ENCODE assay signal across 33 cellular contexts in genomic region chr1:45612941-45613579, GRCh38. TPM values are rescaled to one million over a fixed set of nuclear protein-coding genes. Genes with fewer than 3 reads are reported as not detected.
DNase-seq lines count a peak whose midpoint lies in the region; ATAC-seq, FAIRE-seq and TF ChIP-seq lines count a peak whose summit lies in the region.
"Had no signal": no experiment of that assay in that cellular context is flagged by ENCODE, and none has a peak within 500 bp of the region (broad histone marks: within the 10 kb centered on the region; RNA-seq: fewer than 3 reads in every experiment).

No MANE protein-coding gene starts in this region.

- no peak overlapping the region for H3K4me3 Mint-ChIP-seq in T-helper 2 cell treated with Interferon-gamma antibody and Interleukin-4, amounts not matched to agents 5 μg/mL and 100 μg/mL, for 36 hours
- H3K4me3 Mint-ChIP-seq in GM23338 (no peak overlapping the region), immature natural killer cell (no peak overlapping the region)
- H3K4me3 Mint-ChIP-seq: activated CD8-positive, alpha-beta memory T cell treated with anti-CD3 and anti-CD28 coated beads, Interleukin-2, amount 10 ng/mL, durations not matched to agents 7 days and 5 days; activated naive CD8-positive, alpha-beta T cell treated with anti-CD3 and anti-CD28 coated beads, Interleukin-2, amount 10 ng/mL, durations not matched to agents 7 days and 5 days; activated T-helper 1 cell treated with anti-CD3 and anti-CD28 coated beads, Interleukin-12 subunit alpha, Interleukin-12 subunit beta, Interleukin-2, Interleukin-4 antibody, amounts not matched to agents 30 ng/mL and 10 ng/mL and 1 ng/mL, durations not matched to agents 14 hours and 24 hours and 36 hours; naive thymus-derived CD4-positive, alpha-beta T cell; type B pancreatic cell had no signal

- no peaks in the 10 kb centered on the region for H3K27me3 ChIP-seq in GM23338 (ENCODE audit: insufficient read depth)
- no peaks in the 10 kb centered on the region for H3K27me3 ChIP-seq in K562 (ENCODE audit: control insufficient read depth in 2 of 2, insufficient read depth in 2 of 2, low read length in 2 of 2)
- H3K27me3 ChIP-seq in keratinocyte (ENCODE audit: control insufficient read depth, extremely low read depth, insufficient read depth, low read length), result no peaks in the 10 kb centered on the region
- H3K27me3 ChIP-seq: ascending aorta, gastrocnemius medialis, SJCRH30 had no signal

- H3K9me1 ChIP-seq in K562 (ENCODE audit: control insufficient read depth, insufficient read depth, low read length), result no peaks in the 10 kb centered on the region
- H3K9me1 ChIP-seq in keratinocyte (ENCODE audit: control insufficient read depth, extremely low read depth, insufficient read depth, low read length), result no peaks in the 10 kb centered on the region

- peak overlapping the region; percentile 6 for H3K27ac Mint-ChIP-seq in T-helper 2 cell treated with Interferon-gamma antibody and Interleukin-4, amounts not matched to agents 5 μg/mL and 100 μg/mL, for 36 hours
- H3K27ac Mint-ChIP-seq in GM23338, result peak overlapping the region; percentile 82
- peak overlapping the region in 1 of 6 donors; percentile 14 for H3K27ac Mint-ChIP-seq in immature natural killer cell
- H3K27ac Mint-ChIP-seq: activated naive CD8-positive, alpha-beta T cell treated with anti-CD3 and anti-CD28 coated beads, Interleukin-2, amount 10 ng/mL, durations not matched to agents 7 days and 5 days; activated T-helper 1 cell treated with anti-CD3 and anti-CD28 coated beads, Interleukin-12 subunit alpha, Interleukin-12 subunit beta, Interleukin-2, Interleukin-4 antibody, amounts not matched to agents 30 ng/mL and 10 ng/mL and 1 ng/mL, durations not matched to agents 14 hours and 24 hours and 36 hours; type B pancreatic cell had no signal

- CTCF ChIA-PET in K562 (lab: Yijun Ruan, JAX; ENCODE audit: low intra/inter-chr PET ratio), result no interaction called here

- no peaks in the 10 kb centered on the region for H3K9me2 ChIP-seq in GM23338 (ENCODE audit: insufficient read depth)

- ATAC-seq in GM23338 (no peak), K562 (no peak), GM21526 (IDR thresholded peaks at IDR 0.05; ENCODE audit: low FRiP score, unreplicated experiment) (no peak), HG02885 (IDR thresholded peaks at IDR 0.05; ENCODE audit: poor library complexity, unreplicated experiment) (no peak)
- ATAC-seq: activated CD8-positive, alpha-beta memory T cell treated with anti-CD3 and anti-CD28 coated beads, Interleukin-2, amount 10 ng/mL, durations not matched to agents 7 days and 5 days; naive thymus-derived CD4-positive, alpha-beta T cell; sciatic nerve had no signal

- H3K4me3 ChIP-seq in GM23338, result no peak overlapping the region
- no peak overlapping the region for H3K4me3 ChIP-seq in K562
- H3K4me3 ChIP-seq in keratinocyte (ENCODE audit: control insufficient read depth in 2 of 3, extremely low read depth in 1 of 3, insufficient read depth in 2 of 3, low read depth in 1 of 3, low read length in 3 of 3), result peak overlapping the region in 2 of 3 experiments; percentile 11 to 15
- H3K4me3 ChIP-seq: ascending aorta, gastrocnemius medialis, GM23248, SJCRH30 had no signal

- no TSS peak for BruUV-seq in K562 (replicated peaks; lab: Mats Ljungman, UMichigan)

- WGBS in K562 (ENCODE audit: insufficient coverage, low coverage, missing lambda C conversion rate), result 78% methylated on average over 8 of the region's 8 CpGs

- no peak for DNase-seq in T-helper 2 cell treated with Interferon-gamma antibody and Interleukin-4, amounts not matched to agents 5 μg/mL and 100 μg/mL, for 36 hours (ENCODE audit: low spot score)
- no peak for DNase-seq in T-helper 2 cell
- no peak for DNase-seq in GM23338 (ENCODE audit: low spot score)
- DNase-seq in K562 (ENCODE audit: extremely low read depth in 1 of 4, low spot score in 3 of 4), result no peak
- peak; percentile 68 for DNase-seq in keratinocyte (ENCODE audit: low read depth, low spot score)
- no peak for DNase-seq in immature natural killer cell
- DNase-seq: 8988T; activated CD4-positive, alpha-beta T cell treated with anti-CD3 and anti-CD28 coated beads, Interleukin-2, amount 50 U/mL, for 1 hour; activated CD4-positive, CD25-positive, alpha-beta regulatory T cell; activated CD8-positive, alpha-beta memory T cell treated with anti-CD3 and anti-CD28 coated beads, Interleukin-2, amount 10 ng/mL, durations not matched to agents 7 days and 5 days; activated naive CD8-positive, alpha-beta T cell treated with anti-CD3 and anti-CD28 coated beads, Interleukin-2, amount 10 ng/mL, durations not matched to agents 7 days and 5 days; caudate nucleus; COR-L47; DMS53; gastrocnemius medialis; GM23248; kidney glomerular epithelial cell; MV-4-11; naive thymus-derived CD4-positive, alpha-beta T cell; NCI-H1436; NCI-H82; SJCRH30; stimulated activated CD4-positive, alpha-beta T cell treated with anti-CD3 and anti-CD28 coated beads, Interleukin-12 subunit alpha, Interleukin-12 subunit beta, amount 100 ng/mL, for 4 hours; stimulated activated CD4-positive, alpha-beta T cell treated with anti-CD3 and anti-CD28 coated beads, Interleukin-4, amount 100 ng/mL, for 1 hour had no signal

- TF ChIP-seq EP300 in K562 (IDR thresholded peaks at IDR 0.05; ENCODE audit: low read length), result no peak

- H3F3A ChIP-seq in GM23338 (replicated peaks; ENCODE audit: low read depth), result peaks cover 90% of the 10 kb centered on the region

- peaks cover 61% of the 10 kb centered on the region for H3K36me3 Mint-ChIP-seq in T-helper 2 cell treated with Interferon-gamma antibody and Interleukin-4, amounts not matched to agents 5 μg/mL and 100 μg/mL, for 36 hours (ENCODE audit: low read depth)
- peaks cover 91% of the 10 kb centered on the region for H3K36me3 Mint-ChIP-seq in GM23338 (ENCODE audit: low read depth)
- peaks cover 13 to 26% (median 21%) of the 10 kb centered on the region in 3 donors for H3K36me3 Mint-ChIP-seq in immature natural killer cell

- in situ Hi-C loops in K562 (cut with MboI), result no loop called here

- no peaks in the 10 kb centered on the region for H3K4me1 ChIP-seq in GM23338 (ENCODE audit: insufficient read depth)
- no peaks in the 10 kb centered on the region for H3K4me1 ChIP-seq in K562 (replicated peaks in 1 of 2; ENCODE audit: control insufficient read depth in 2 of 2, insufficient read depth in 2 of 2, low read length in 2 of 2)
- H3K4me1 ChIP-seq in keratinocyte (ENCODE audit: control insufficient read depth, extremely low read depth, insufficient read depth, low read length), result peaks cover 22% of the 10 kb centered on the region
- H3K4me1 ChIP-seq: ascending aorta, gastrocnemius medialis, SJCRH30 had no signal

- H3K9me3 ChIP-seq in K562 (replicated peaks; ENCODE audit: control insufficient read depth, insufficient read depth, low read depth, low read length) (no peaks in the 10 kb centered on the region), keratinocyte (ENCODE audit: control insufficient read depth, low read depth, low read length) (no peaks in the 10 kb centered on the region)
- H3K9me3 ChIP-seq: ascending aorta, gastrocnemius medialis, SJCRH30 had no signal

- POLR2A ChIA-PET in K562 (lab: Yijun Ruan, JAX), result interaction anchor here (0.6 to 1.2 kb wide), 4 partner anchors 11 to 185 kb away, joined by 3 to 4 read pairs (median 4); partner anchors contain the start of genes CCDC17 and NASP

- TF ChIP-seq CTCF in GM23338 (conservative IDR thresholded peaks at IDR 0.05; ENCODE audit: low read depth in 2 of 2) (no peak), K562 (IDR thresholded peaks at IDR 0.05 in 2 of 3, conservative IDR thresholded peaks at IDR 0.05 in 1 of 3; ENCODE audit: insufficient read depth in 2 of 3, low read depth in 1 of 3, low read length in 3 of 3) (no peak), keratinocyte (optimal IDR thresholded peaks at IDR 0.05 in 1 of 3, IDR thresholded peaks at IDR 0.05 in 1 of 3, conservative IDR thresholded peaks at IDR 0.05 in 1 of 3; ENCODE audit: extremely low read depth in 1 of 3, insufficient read depth in 2 of 3, low read length in 3 of 3) (no peak)

- no peak overlapping the region for H3K4me2 ChIP-seq in GM23338
- H3K4me2 ChIP-seq in K562 (ENCODE audit: insufficient read depth, low read length), result no peak overlapping the region
- H3K4me2 ChIP-seq in keratinocyte (ENCODE audit: control insufficient read depth, extremely low read depth, insufficient read depth, low read depth, low read length), result peak overlapping the region; percentile 73

- H3K9ac ChIP-seq in K562 (ENCODE audit: insufficient read depth in 1 of 2, low read depth in 2 of 2, low read length in 2 of 2), result no peak overlapping the region
- peak overlapping the region; percentile 64 for H3K9ac ChIP-seq in keratinocyte (ENCODE audit: control insufficient read depth, extremely low read depth, insufficient read depth, low read length)
- H3K9ac ChIP-seq: GM23248 had no signal

- dilution Hi-C loops in keratinocyte (cut with MboI; ENCODE audit: extremely low pct_ligation_motif_present, low sequenced_read_pairs), result no loop called here

- no peaks in the 10 kb centered on the region for H3K27me3 Mint-ChIP-seq in T-helper 2 cell treated with Interferon-gamma antibody and Interleukin-4, amounts not matched to agents 5 μg/mL and 100 μg/mL, for 36 hours (ENCODE audit: low read depth)
- H3K27me3 Mint-ChIP-seq in GM23338 (ENCODE audit: insufficient read depth, low read depth, poor library complexity) (peaks cover 1% of the 10 kb centered on the region), immature natural killer cell (ENCODE audit: low read depth in 3 of 3) (peaks cover 0 to 12% (median 4%) of the 10 kb centered on the region in 3 donors)
- H3K27me3 Mint-ChIP-seq: activated CD8-positive, alpha-beta memory T cell treated with anti-CD3 and anti-CD28 coated beads, Interleukin-2, amount 10 ng/mL, durations not matched to agents 7 days and 5 days; activated naive CD8-positive, alpha-beta T cell treated with anti-CD3 and anti-CD28 coated beads, Interleukin-2, amount 10 ng/mL, durations not matched to agents 7 days and 5 days; naive thymus-derived CD4-positive, alpha-beta T cell; type B pancreatic cell had no signal

- peaks cover 4% of the 10 kb centered on the region for H3K4me1 Mint-ChIP-seq in T-helper 2 cell treated with Interferon-gamma antibody and Interleukin-4, amounts not matched to agents 5 μg/mL and 100 μg/mL, for 36 hours (ENCODE audit: low read depth)
- H3K4me1 Mint-ChIP-seq in GM23338 (no peaks in the 10 kb centered on the region), immature natural killer cell (peaks cover 1 to 5% of the 10 kb centered on the region in 2 donors)

- TF ChIP-seq RAD21 in K562 (CRISPR knock-in tag; conservative IDR thresholded peaks at IDR 0.05 in 1 of 2, IDR thresholded peaks at IDR 0.05 in 1 of 2), result no peak

- H3K79me2 ChIP-seq in GM23338 (replicated peaks; ENCODE audit: insufficient read depth) (peaks cover 55% of the 10 kb centered on the region), K562 (ENCODE audit: control insufficient read depth, insufficient read depth, low read length) (peaks cover 18% of the 10 kb centered on the region; the same call in 2 of the 3 replicates), keratinocyte (ENCODE audit: control insufficient read depth, insufficient read depth, low read length) (no peaks in the 10 kb centered on the region)

- H3K27ac ChIP-seq in GM23338 (ENCODE audit: low read depth) (peak overlapping the region; percentile 64), K562 (ENCODE audit: extremely low read depth, low read depth, low read length) (no peak overlapping the region), keratinocyte (ENCODE audit: control insufficient read depth, insufficient read depth, low read length) (peak overlapping the region; percentile 85)
- H3K27ac ChIP-seq: ascending aorta, C4-2B, gastrocnemius medialis, GM23248, SJCRH30 had no signal

- intact Hi-C loops in K562 (cut with micrococcal nuclease), result no loop called here

- H4K20me1 ChIP-seq in GM23338 (replicated peaks; ENCODE audit: insufficient read depth) (peaks cover 85% of the 10 kb centered on the region), K562 (replicated peaks; ENCODE audit: control insufficient read depth, insufficient read depth, low read length) (no peaks in the 10 kb centered on the region), keratinocyte (ENCODE audit: control insufficient read depth, extremely low read depth, insufficient read depth, low read length) (no peaks in the 10 kb centered on the region)

- peaks cover 88% of the 10 kb centered on the region for H3K36me3 ChIP-seq in GM23338 (ENCODE audit: insufficient read depth)
- peaks cover 94% of the 10 kb centered on the region for H3K36me3 ChIP-seq in K562 (ENCODE audit: control insufficient read depth, insufficient read depth, low read length)
- peaks cover 4 to 27% of the 10 kb centered on the region in 2 experiments for H3K36me3 ChIP-seq in keratinocyte (ENCODE audit: control insufficient read depth in 2 of 2, extremely low read depth in 1 of 2, insufficient read depth in 2 of 2, low read length in 2 of 2)

- no peaks in the 10 kb centered on the region for H3K9me3 Mint-ChIP-seq in T-helper 2 cell treated with Interferon-gamma antibody and Interleukin-4, amounts not matched to agents 5 μg/mL and 100 μg/mL, for 36 hours
- H3K9me3 Mint-ChIP-seq in GM23338 (no peaks in the 10 kb centered on the region), immature natural killer cell (no peaks in the 10 kb centered on the region)
- H3K9me3 Mint-ChIP-seq: activated naive CD8-positive, alpha-beta T cell treated with anti-CD3 and anti-CD28 coated beads, Interleukin-2, amount 10 ng/mL, durations not matched to agents 7 days and 5 days; activated T-helper 1 cell treated with anti-CD3 and anti-CD28 coated beads, Interleukin-12 subunit alpha, Interleukin-12 subunit beta, Interleukin-2, Interleukin-4 antibody, amounts not matched to agents 30 ng/mL and 10 ng/mL and 1 ng/mL, durations not matched to agents 14 hours and 24 hours and 36 hours; type B pancreatic cell had no signal

- H2AFZ ChIP-seq in GM23338 (no peak overlapping the region), K562 (ENCODE audit: low read depth, low read length) (no peak overlapping the region), keratinocyte (ENCODE audit: control insufficient read depth, low read length) (no peak overlapping the region)
- H2AFZ ChIP-seq: GM23248 had no signal

- no peak for TF ChIP-seq POLR2A in K562 (conservative IDR thresholded peaks at IDR 0.05)

- FAIRE-seq in K562 (lab: Jason Lieb, UNC) (no peak), keratinocyte (lab: Jason Lieb, UNC) (peak; percentile 73)
- FAIRE-seq: G401.6, RCC 7860 had no signal

RNA-seq across cellular contexts. Expression of gene CCDC17, which starts 10.8 kb away (rescaled TPM):
- total RNA-seq in GM23338 (2014; rRNA removed; shearing (Covaris generic)), result 1.0 and 2.2 TPM in 2 replicates
- polyA plus RNA-seq in GM23338 (2016; fragmentation: Nextera tagmentation; extraction: Ambion mirVana) (0.57 and 0.90 TPM in 2 replicates), K562 (2011; rRNA removed) (0.85 and 1.4 TPM in 2 replicates), K562 (2014; fragmentation: Illumina TruSeq; extraction: Trizol) (0.51 and 0.54 TPM in 2 replicates), K562 (2014; fragmentation: Nextera tagmentation; extraction: Ambion mirVana) (under 1 TPM; 0.20 TPM), K562 (2014; rRNA removed) (1.4 and 1.6 TPM in 2 replicates), keratinocyte (0.17 to 0.57 TPM (median 0.37 TPM) in 3 replicates), immature natural killer cell (under 1 TPM in 1 of 3 donors, not detected in 2; 0.47 TPM)
- total RNA-seq in K562 (2011; cell fraction: chromatin; rRNA removed; ENCODE audit: low replicate concordance), result 10.6 and 21.6 TPM in 2 replicates
- 10.8 and 12.8 TPM in 2 replicates for total RNA-seq in K562 (2011; cell fraction: nucleolus; rRNA removed)
- 9.5 and 12.6 TPM in 2 replicates for total RNA-seq in K562 (2011; cell fraction: nucleoplasm; rRNA removed)
- total RNA-seq in K562 (2014; rRNA removed) (0.82 and 2.1 TPM in 2 replicates), K562 (2014; rRNA removed; fragmentation: Illumina TruSeq; extraction: Trizol) (0.62 and 0.73 TPM in 2 replicates), K562 (2015; rRNA removed; fragmentation: Illumina TruSeq; extraction: Trizol) (1.1 and 1.3 TPM in 2 replicates), K562 (2021) (2.0 and 2.4 TPM in 2 replicates)
- polyA plus RNA-seq in K562 (2011; cell fraction: cytosol; rRNA removed), result 0.78 and 0.98 TPM in 2 replicates
- polyA plus RNA-seq in K562 (2011; cell fraction: nucleus; rRNA removed), result 9.2 and 13.3 TPM in 2 replicates
- 0.56 and 1.4 TPM in 2 replicates for polyA plus RNA-seq in K562 (2012)
- polyA minus RNA-seq in K562 (2011; rRNA and poly(A)+ RNA removed), result 1.3 and 1.7 TPM in 2 replicates
- polyA minus RNA-seq in K562 (2011; cell fraction: cytosol; rRNA and poly(A)+ RNA removed), result 0.76 and 0.91 TPM in 2 replicates
- 3.5 and 3.7 TPM in 2 replicates for polyA minus RNA-seq in K562 (2011; cell fraction: nucleus; rRNA and poly(A)+ RNA removed)
- 1.4 TPM for polyA plus RNA-seq in keratinocyte (2011; ENCODE audit: low read depth)
- 0.05 and 0.06 TPM in 2 replicates for polyA plus RNA-seq in keratinocyte (2011; cell fraction: cytosol; rRNA removed)
- polyA plus RNA-seq in keratinocyte (2011; cell fraction: nucleus; rRNA removed), result 2.8 and 4.1 TPM in 2 replicates
- polyA plus RNA-seq in keratinocyte (2012; ENCODE audit: low replicate concordance), result 0.36 and 1.1 TPM in 2 replicates
- 1.3 to 3.7 TPM (median 2.9 TPM) in 3 replicates for polyA minus RNA-seq in keratinocyte
- not detected for polyA minus RNA-seq in keratinocyte (2011; cell fraction: cytosol; rRNA and poly(A)+ RNA removed)
- 3.7 and 6.1 TPM in 2 replicates for polyA minus RNA-seq in keratinocyte (2011; cell fraction: nucleus; rRNA and poly(A)+ RNA removed)
- total RNA-seq: ascending aorta had no signal

RNA-seq across cellular contexts. Expression of gene NASP, which starts 29.2 kb away (rescaled TPM):
- total RNA-seq in GM23338 (2014; rRNA removed; shearing (Covaris generic)), result 254 and 294 TPM in 2 replicates
- polyA plus RNA-seq in GM23338 (2016; fragmentation: Nextera tagmentation; extraction: Ambion mirVana) (1,008 and 1,039 TPM in 2 replicates), K562 (2011; rRNA removed) (279 and 361 TPM in 2 replicates), K562 (2014; fragmentation: Illumina TruSeq; extraction: Trizol) (471 and 546 TPM in 2 replicates), K562 (2014; fragmentation: Nextera tagmentation; extraction: Ambion mirVana) (100 to 1,000 TPM; 199 to 369 TPM), K562 (2014; rRNA removed) (496 and 578 TPM in 2 replicates), keratinocyte (19.9 to 61.7 TPM (median 60.1 TPM) in 3 replicates), immature natural killer cell (10 to 100 TPM; 33.7 to 78.0 (median 67.9) TPM)
- total RNA-seq in K562 (2011; cell fraction: chromatin; rRNA removed; ENCODE audit: low replicate concordance), result 238 and 493 TPM in 2 replicates
- total RNA-seq in K562 (2011; cell fraction: nucleolus; rRNA removed), result 142 and 174 TPM in 2 replicates
- 284 and 450 TPM in 2 replicates for total RNA-seq in K562 (2011; cell fraction: nucleoplasm; rRNA removed)
- total RNA-seq in K562 (2014; rRNA removed) (348 and 419 TPM in 2 replicates), K562 (2014; rRNA removed; fragmentation: Illumina TruSeq; extraction: Trizol) (452 and 498 TPM in 2 replicates), K562 (2015; rRNA removed; fragmentation: Illumina TruSeq; extraction: Trizol) (479 and 526 TPM in 2 replicates), K562 (2021) (297 and 341 TPM in 2 replicates)
- polyA plus RNA-seq in K562 (2011; cell fraction: cytosol; rRNA removed), result 164 and 221 TPM in 2 replicates
- polyA plus RNA-seq in K562 (2011; cell fraction: nucleus; rRNA removed), result 319 and 321 TPM in 2 replicates
- polyA plus RNA-seq in K562 (2012), result 265 and 362 TPM in 2 replicates
- polyA minus RNA-seq in K562 (2011; rRNA and poly(A)+ RNA removed), result 269 and 276 TPM in 2 replicates
- polyA minus RNA-seq in K562 (2011; cell fraction: cytosol; rRNA and poly(A)+ RNA removed), result 152 and 212 TPM in 2 replicates
- polyA minus RNA-seq in K562 (2011; cell fraction: nucleus; rRNA and poly(A)+ RNA removed), result 132 and 189 TPM in 2 replicates
- 39.9 TPM for polyA plus RNA-seq in keratinocyte (2011; ENCODE audit: low read depth)
- 23.0 and 23.6 TPM in 2 replicates for polyA plus RNA-seq in keratinocyte (2011; cell fraction: cytosol; rRNA removed)
- 63.5 and 65.5 TPM in 2 replicates for polyA plus RNA-seq in keratinocyte (2011; cell fraction: nucleus; rRNA removed)
- polyA plus RNA-seq in keratinocyte (2012; ENCODE audit: low replicate concordance), result 19.2 and 64.9 TPM in 2 replicates
- 17.4 to 32.0 TPM (median 19.8 TPM) in 3 replicates for polyA minus RNA-seq in keratinocyte
- polyA minus RNA-seq in keratinocyte (2011; cell fraction: cytosol; rRNA and poly(A)+ RNA removed), result 25.9 TPM
- polyA minus RNA-seq in keratinocyte (2011; cell fraction: nucleus; rRNA and poly(A)+ RNA removed), result 20.6 and 30.4 TPM in 2 replicates

Comparison
In these comparisons a context has a peak if more than half of its experiments do, and no peak if none do; other contexts are left out.
1. H3K4me3 ChIP-seq: peak in keratinocyte (2 of 3); none in GM23338 (single experiment) and K562 (single experiment).